20 cellular contexts compared by ENCODE assay signal in genomic region chr1:152108899-152109222, GRCh38. TPM values are rescaled to one million over a fixed set of nuclear protein-coding genes. Genes with fewer than 3 reads are reported as not detected.
DNase-seq lines count a peak whose midpoint lies in the region; ATAC-seq, FAIRE-seq and TF ChIP-seq lines count a peak whose summit lies in the region.
"Had no signal": no experiment of that assay in that cellular context is flagged by ENCODE, and none has a peak within 500 bp of the region (broad histone marks: within the 10 kb centered on the region; RNA-seq: fewer than 3 reads in every experiment).

No MANE protein-coding gene starts in this region.

- ATAC-seq in A549 (no peak), IMR-90 (ENCODE audit: low read depth) (no peak), GM19397 (IDR thresholded peaks at IDR 0.05; ENCODE audit: unreplicated experiment) (no peak)
- ATAC-seq: left lobe of liver had no signal

- no peak overlapping the region for H4K8ac ChIP-seq in IMR-90 (ENCODE audit: low read depth in 2 of 2, low read length in 2 of 2)
- no peak overlapping the region for H4K8ac ChIP-seq in mesendoderm (ENCODE audit: low read depth, low read length)

- H2BK120ac ChIP-seq in IMR-90 (ENCODE audit: low read depth, low read length): no peak overlapping the region
- no peak overlapping the region for H2BK120ac ChIP-seq in mesendoderm (ENCODE audit: low read depth, low read length)

- in situ Hi-C loops in IMR-90 (cut with MboI; ENCODE audit: low sequenced_read_pairs): no loop called here
- in situ Hi-C loops in HAP-1 (cut with MboI; ENCODE audit: low sequenced_read_pairs): no loop called here

- H3K14ac ChIP-seq in IMR-90 (replicated peaks; ENCODE audit: low read depth, low read length): no peak overlapping the region

- no TSS peak for BruUV-seq in IMR-90 (replicated peaks; lab: Mats Ljungman, UMichigan)

- H3K79me2 ChIP-seq in mesendoderm (ENCODE audit: control insufficient read depth, insufficient read depth, low read length): no peaks in the 10 kb centered on the region
- H3K79me2 ChIP-seq in Karpas-422 (ENCODE audit: low read length): no peaks in the 10 kb centered on the region

- H3K4me1 ChIP-seq in A549 (peaks cover 28% of the 10 kb centered on the region), IMR-90 (ENCODE audit: control insufficient read depth, insufficient read depth, low read length) (peaks cover 3% of the 10 kb centered on the region; the same call in 1 of the 2 replicates), esophagus muscularis mucosa (peaks cover 38 to 58% (median 56%) of the 10 kb centered on the region in 4 donors), mesendoderm (ENCODE audit: control insufficient read depth, low read depth, low read length) (no peaks in the 10 kb centered on the region), Karpas-422 (ENCODE audit: low read length) (peaks cover 20% of the 10 kb centered on the region), HAP-1 (no peaks in the 10 kb centered on the region)

- H3K18ac ChIP-seq in IMR-90 (ENCODE audit: low read depth, low read length) (no peak overlapping the region), mesendoderm (ENCODE audit: low read length) (no peak overlapping the region)

- H2BK15ac ChIP-seq in IMR-90 (ENCODE audit: low read depth, low read length): no peak overlapping the region
- H2BK15ac ChIP-seq in mesendoderm (replicated peaks; ENCODE audit: low read depth): no peak overlapping the region

- H3K9me1 ChIP-seq in IMR-90 (ENCODE audit: insufficient read depth, low read length): no peaks in the 10 kb centered on the region

- FAIRE-seq in A549 (lab: Jason Lieb, UNC): no peak

- TF ChIP-seq POLR2A in A549 (IDR thresholded peaks at IDR 0.05; ENCODE audit: low read length) (no peak), IMR-90 (IDR thresholded peaks at IDR 0.05; ENCODE audit: low read depth, low read length) (no peak), esophagus muscularis mucosa (IDR thresholded peaks at IDR 0.05; ENCODE audit: low read depth) (no peak)

- no peak overlapping the region for H2AK5ac ChIP-seq in IMR-90 (ENCODE audit: low read depth, low read length)
- no peak overlapping the region for H2AK5ac ChIP-seq in mesendoderm (ENCODE audit: low read length)

- no peak overlapping the region for H4K91ac ChIP-seq in IMR-90 (ENCODE audit: insufficient read depth, low read depth, low read length)

- peaks cover 61% of the 10 kb centered on the region for H3K27me3 ChIP-seq in IMR-90 (ENCODE audit: control insufficient read depth, insufficient read depth, low read length)
- H3K27me3 ChIP-seq in esophagus muscularis mucosa: peaks cover 0 to 99% (median 77%) of the 10 kb centered on the region in 4 donors
- peaks cover 60% of the 10 kb centered on the region for H3K27me3 ChIP-seq in mesendoderm (ENCODE audit: insufficient read depth, low read length, poor library complexity)
- no peaks in the 10 kb centered on the region for H3K27me3 ChIP-seq in Karpas-422 (ENCODE audit: low read length)
- H3K27me3 ChIP-seq in HAP-1 (ENCODE audit: low read depth): peaks cover 78% of the 10 kb centered on the region

- no peaks in the 10 kb centered on the region for H3K79me1 ChIP-seq in IMR-90 (ENCODE audit: low read depth in 1 of 2, low read length in 2 of 2)
- no peaks in the 10 kb centered on the region for H3K79me1 ChIP-seq in mesendoderm (ENCODE audit: low read length)

- no peak overlapping the region for H2AK9ac ChIP-seq in IMR-90 (replicated peaks; ENCODE audit: low read depth, low read length, poor library complexity)

- peak in 1 of 2 experiments; percentile 28 for DNase-seq in A549 (ENCODE audit: low read depth in 1 of 2, low spot score in 1 of 2)
- no peak for DNase-seq in IMR-90
- DNase-seq in esophagus muscularis mucosa (ENCODE audit: extremely low spot score): no peak
- DNase-seq in mesendoderm: peak; percentile 28
- no peak for DNase-seq in Karpas-422
- no peak for DNase-seq in mucosa of gallbladder (ENCODE audit: low spot score)
- DNase-seq in HAP-1 (ENCODE audit: low spot score in 2 of 2): no peak
- DNase-seq: activated naive CD4-positive, alpha-beta T cell treated with anti-CD3 and anti-CD28 coated beads for 36 hours; AML-193; brain microvascular endothelial cell; DMS 273 treated with DMSO at 0.1 percent for 48 hours; effector CD4-positive, alpha-beta T cell; NCI-H1417 treated with DMSO at 0.1 percent for 48 hours; NCI-H226; nephron progenitor cell; stimulated activated CD4-positive, alpha-beta T cell treated with anti-CD3 and anti-CD28 coated beads, Interleukin-4, amount 100 ng/mL, for 1 hour; WERI-Rb-1 had no signal

- intact Hi-C loops in IMR-90 (cut with micrococcal nuclease) (no loop called here), esophagus muscularis mucosa (cut with DNase I) (no loop called here)

- no peak overlapping the region for H2AFZ ChIP-seq in IMR-90 (replicated peaks; ENCODE audit: low read length, poor library complexity)
- H2AFZ ChIP-seq in Karpas-422 (ENCODE audit: low read length): no peak overlapping the region

- TF ChIP-seq CTCF in A549 (IDR thresholded peaks at IDR 0.05) (no peak), IMR-90 (conservative IDR thresholded peaks at IDR 0.05; ENCODE audit: low read depth, low read length) (no peak), esophagus muscularis mucosa (IDR thresholded peaks at IDR 0.05) (no peak)

- no peak for TF ChIP-seq RAD21 in A549 (conservative IDR thresholded peaks at IDR 0.05 in 1 of 2, IDR thresholded peaks at IDR 0.05 in 1 of 2)
- no peak for TF ChIP-seq RAD21 in IMR-90 (IDR thresholded peaks at IDR 0.05; ENCODE audit: low read length)

- H3K27ac ChIP-seq in A549 (no peak overlapping the region), IMR-90 (ENCODE audit: insufficient read depth, low read length) (no peak overlapping the region), esophagus muscularis mucosa (replicated peaks in 1 of 4) (no peak overlapping the region), mesendoderm (ENCODE audit: low read depth, low read length) (no peak overlapping the region), Karpas-422 (ENCODE audit: low read length) (no peak overlapping the region)
- H3K27ac ChIP-seq: brain microvascular endothelial cell, WERI-Rb-1 had no signal

- H3K4ac ChIP-seq in IMR-90 (ENCODE audit: low read depth, low read length) (no peak overlapping the region), mesendoderm (ENCODE audit: low read depth, low read length) (no peak overlapping the region)

- WGBS in A549 (ENCODE audit: missing lambda C conversion rate): 9% methylated on average over 25 of the region's 25 CpGs
- 13% methylated on average over 19 of the region's 25 CpGs; no CpG with 5 or more reads in 1 of the 2 experiments for WGBS in IMR-90 (ENCODE audit: extremely low coverage in 2 of 2, insufficient read length in 1 of 2), 2 experiments
- 20% methylated on average over 25 of the region's 25 CpGs for WGBS in esophagus muscularis mucosa
- WGBS in mesendoderm (ENCODE audit: extremely low coverage, insufficient coverage, low lambda C conversion rate): no CpG with 5 or more reads among the region's 25 CpGs

- H3K56ac ChIP-seq in IMR-90 (ENCODE audit: extremely low read depth, insufficient read depth, low read length) (no peak overlapping the region), mesendoderm (ENCODE audit: low read length) (no peak overlapping the region)

- H3K4me3 ChIP-seq in A549 (peak overlapping the region; percentile 49), IMR-90 (ENCODE audit: insufficient read depth, low read depth, low read length) (no peak overlapping the region), esophagus muscularis mucosa (peak overlapping the region; percentile 3 to 58 (median 54)), mesendoderm (ENCODE audit: low read length) (no peak overlapping the region), Karpas-422 (ENCODE audit: low read length) (no peak overlapping the region), HAP-1 (no peak overlapping the region)

- H3K36me3 ChIP-seq in IMR-90 (ENCODE audit: control insufficient read depth, insufficient read depth, low read length) (no peaks in the 10 kb centered on the region), esophagus muscularis mucosa (no peaks in the 10 kb centered on the region), mesendoderm (ENCODE audit: control insufficient read depth, insufficient read depth, low read length) (no peaks in the 10 kb centered on the region), Karpas-422 (ENCODE audit: insufficient read depth, low read length) (no peaks in the 10 kb centered on the region), HAP-1 (replicated peaks) (no peaks in the 10 kb centered on the region)
- H3K36me3 ChIP-seq: brain microvascular endothelial cell, WERI-Rb-1 had no signal

- H4K5ac ChIP-seq in IMR-90 (ENCODE audit: low read depth, low read length) (no peak overlapping the region), mesendoderm (ENCODE audit: low read length) (no peak overlapping the region)

- H3K4me2 ChIP-seq in A549: peak overlapping the region; percentile 98
- H3K4me2 ChIP-seq in IMR-90 (ENCODE audit: low read depth, low read length): peak overlapping the region; percentile 62; the same call in 1 of the 2 replicates
- no peak overlapping the region for H3K4me2 ChIP-seq in mesendoderm (ENCODE audit: low read length)
- H3K4me2 ChIP-seq in Karpas-422 (ENCODE audit: low read depth, low read length, poor library complexity, severe bottlenecking): no peak overlapping the region

- no peaks in the 10 kb centered on the region for H3K9me2 ChIP-seq in Karpas-422 (replicated peaks; ENCODE audit: insufficient read depth, low read length)

- H3K23ac ChIP-seq in IMR-90 (ENCODE audit: low read depth, low read length) (no peak overlapping the region), mesendoderm (ENCODE audit: low read length) (no peak overlapping the region)

- H2BK20ac ChIP-seq in IMR-90 (ENCODE audit: low read depth, low read length): no peak overlapping the region

- POLR2A ChIA-PET in A549 (lab: Yijun Ruan, JAX) (interaction anchor here (1.6 to 2.7 kb wide), 3 partner anchors 60 to 80 kb away, joined by 6 to 20 read pairs (median 8); partner anchors contain the start of gene S100A11), IMR-90 (lab: Charles Lee; ENCODE audit: unreplicated experiment) (no interaction called here)

- H4K20me1 ChIP-seq in IMR-90 (ENCODE audit: insufficient read depth, low read length) (no peaks in the 10 kb centered on the region; the same call in 1 of the 2 replicates), Karpas-422 (ENCODE audit: insufficient read depth, low read depth, low read length) (no peaks in the 10 kb centered on the region)

- H3K9ac ChIP-seq in IMR-90 (ENCODE audit: low read depth, low read length): no peak overlapping the region
- no peak overlapping the region for H3K9ac ChIP-seq in mesendoderm (ENCODE audit: low read length)
- H3K9ac ChIP-seq in Karpas-422 (ENCODE audit: low read length): no peak overlapping the region

- no peak for TF ChIP-seq EP300 in A549 (IDR thresholded peaks at IDR 0.05)
- TF ChIP-seq EP300 in esophagus muscularis mucosa (IDR thresholded peaks at IDR 0.05): no peak

- H3K9me3 ChIP-seq in A549 (0 out of 3 replicates have a peak, but pooled peaks cover 6% of the 10 kb centered on the region), IMR-90 (ENCODE audit: control insufficient read depth, insufficient read depth, low read length) (peaks cover 21% of the 10 kb centered on the region), esophagus muscularis mucosa (peaks cover 0 to 20% (median 16%) of the 10 kb centered on the region in 4 donors), Karpas-422 (ENCODE audit: low read length) (no peaks in the 10 kb centered on the region), HAP-1 (no peaks in the 10 kb centered on the region)

- H2BK5ac ChIP-seq in IMR-90 (ENCODE audit: low read depth, low read length, poor library complexity, severe bottlenecking) (no peak overlapping the region), mesendoderm (ENCODE audit: low read length) (no peak overlapping the region)

- dilution Hi-C loops in IMR-90 (cut with HindIII; ENCODE audit: low sequenced_read_pairs, unreplicated experiment): no loop called here

- CTCF ChIA-PET in A549 (lab: Yijun Ruan, JAX) (interaction anchor here (0.6 to 10.4 kb wide), 18 partner anchors 10 to 425 kb away, joined by 3 to 89 read pairs (median 6); partner anchors contain the start of gene RPTN), IMR-90 (lab: Yijun Ruan, JAX) (interaction anchor here (1.2 kb wide), 1 partner anchor 21 kb away, joined by 3 read pairs; no protein-coding TSS in a partner anchor)

RNA-seq across cellular contexts. Expression of gene TCHH, which starts 6.4 kb away (rescaled TPM):
- 0.07 and 0.08 TPM in 2 replicates for polyA plus RNA-seq in A549 (2011; rRNA removed)
- polyA plus RNA-seq in A549 (2012; cell fraction: cytosol; rRNA removed): under 0.01 and 0.01 TPM in 2 replicates
- polyA plus RNA-seq in A549 (2012; cell fraction: nucleus; rRNA removed): 0.02 and 0.05 TPM in 2 replicates
- polyA plus RNA-seq in A549 (2017; fragmentation: RNase III; extraction: RNeasy Plus Mini Kit Qiagen cat#74134 plus additional on column Dnase treatment): 0.07 to 0.11 TPM (median 0.09 TPM) in 3 replicates
- polyA minus RNA-seq in A549 (2011; rRNA and poly(A)+ RNA removed): 0.04 TPM in 1 of 2 replicates, not detected in the other
- not detected in 2 replicates for total RNA-seq in IMR-90 (2012; rRNA removed)
- polyA plus RNA-seq in IMR-90 (2012; rRNA removed): not detected in 2 replicates
- polyA plus RNA-seq in IMR-90 (2012; cell fraction: cytosol; rRNA removed): not detected in 2 replicates
- 0.01 TPM in 1 of 2 replicates, not detected in the other for polyA plus RNA-seq in IMR-90 (2012; cell fraction: nucleus; rRNA removed; ENCODE audit: low replicate concordance)
- under 1 TPM in 3 of 4 donors, not detected in 1; under 0.01 to 0.50 (median 0.11) TPM for total RNA-seq in esophagus muscularis mucosa
- 0.10 TPM for polyA plus RNA-seq in mesendoderm (2013, experiment 1 of 2)
- polyA plus RNA-seq in mesendoderm (2013, experiment 2 of 2): 0.08 TPM
- total RNA-seq in Karpas-422 (2014; rRNA removed; shearing (Covaris generic); ENCODE audit: low replicate concordance): not detected in 2 replicates
- total RNA-seq in mucosa of gallbladder: 0.09 TPM
- total RNA-seq: activated naive CD4-positive, alpha-beta T cell treated with anti-CD3 and anti-CD28 coated beads for 36 hours; H4 had no signal

RNA-seq across cellular contexts. Expression of gene TCHHL1, which starts 20.0 kb away (rescaled TPM):
- polyA plus RNA-seq in A549 (2011; rRNA removed) (not detected in 2 replicates), A549 (2017; fragmentation: RNase III; extraction: RNeasy Plus Mini Kit Qiagen cat#74134 plus additional on column Dnase treatment) (not detected in 3 replicates), IMR-90 (2012; rRNA removed) (not detected in 2 replicates)
- polyA plus RNA-seq in A549 (2012; cell fraction: cytosol; rRNA removed): not detected in 2 replicates
- polyA plus RNA-seq in A549 (2012; cell fraction: nucleus; rRNA removed): not detected in 2 replicates
- polyA minus RNA-seq in A549 (2011; rRNA and poly(A)+ RNA removed): not detected in 2 replicates
- total RNA-seq in IMR-90 (2012; rRNA removed) (not detected in 2 replicates), esophagus muscularis mucosa (not detected), mucosa of gallbladder (not detected)
- polyA plus RNA-seq in IMR-90 (2012; cell fraction: cytosol; rRNA removed): not detected in 2 replicates
- not detected in 2 replicates for polyA plus RNA-seq in IMR-90 (2012; cell fraction: nucleus; rRNA removed; ENCODE audit: low replicate concordance)
- polyA plus RNA-seq in mesendoderm (2013, experiment 1 of 2): not detected
- polyA plus RNA-seq in mesendoderm (2013, experiment 2 of 2): not detected
- not detected in 2 replicates for total RNA-seq in Karpas-422 (2014; rRNA removed; shearing (Covaris generic); ENCODE audit: low replicate concordance)
- total RNA-seq: activated naive CD4-positive, alpha-beta T cell treated with anti-CD3 and anti-CD28 coated beads for 36 hours; H4; left lobe of liver had no signal

RNA-seq across cellular contexts. Expression of gene RPTN, which starts 50.2 kb away (rescaled TPM):
- 0.03 TPM in 1 of 2 replicates, not detected in the other for polyA plus RNA-seq in A549 (2011; rRNA removed)
- not detected in 2 replicates for polyA plus RNA-seq in A549 (2012; cell fraction: cytosol; rRNA removed)
- polyA plus RNA-seq in A549 (2012; cell fraction: nucleus; rRNA removed): not detected in 2 replicates
- not detected in 3 replicates for polyA plus RNA-seq in A549 (2017; fragmentation: RNase III; extraction: RNeasy Plus Mini Kit Qiagen cat#74134 plus additional on column Dnase treatment)
- not detected in 2 replicates for polyA minus RNA-seq in A549 (2011; rRNA and poly(A)+ RNA removed)
- total RNA-seq in IMR-90 (2012; rRNA removed): not detected in 2 replicates
- not detected in 2 replicates for polyA plus RNA-seq in IMR-90 (2012; rRNA removed)
- polyA plus RNA-seq in IMR-90 (2012; cell fraction: cytosol; rRNA removed): not detected in 2 replicates
- polyA plus RNA-seq in IMR-90 (2012; cell fraction: nucleus; rRNA removed; ENCODE audit: low replicate concordance): not detected in 2 replicates
- total RNA-seq in esophagus muscularis mucosa: not detected
- polyA plus RNA-seq in mesendoderm (2013, experiment 1 of 2): not detected
- polyA plus RNA-seq in mesendoderm (2013, experiment 2 of 2): not detected
- not detected in 2 replicates for total RNA-seq in Karpas-422 (2014; rRNA removed; shearing (Covaris generic); ENCODE audit: low replicate concordance)
- total RNA-seq in mucosa of gallbladder: not detected
- total RNA-seq: activated naive CD4-positive, alpha-beta T cell treated with anti-CD3 and anti-CD28 coated beads for 36 hours; H4; left lobe of liver had no signal

Comparison
In these comparisons a context has a peak if more than half of its experiments do, and no peak if none do; other contexts are left out.
1. H3K4me2 ChIP-seq: peak in A549 (single experiment) and IMR-90 (single experiment); none in mesendoderm (single experiment) and Karpas-422 (single experiment).
2. H3K4me3 ChIP-seq: peak in A549 (single experiment) and esophagus muscularis mucosa (4 of 4); none in IMR-90 (single experiment), mesendoderm (single experiment), Karpas-422 (single experiment) and HAP-1 (single experiment).